8 cellular contexts compared by ENCODE assay signal in the genomic region with DNA sequence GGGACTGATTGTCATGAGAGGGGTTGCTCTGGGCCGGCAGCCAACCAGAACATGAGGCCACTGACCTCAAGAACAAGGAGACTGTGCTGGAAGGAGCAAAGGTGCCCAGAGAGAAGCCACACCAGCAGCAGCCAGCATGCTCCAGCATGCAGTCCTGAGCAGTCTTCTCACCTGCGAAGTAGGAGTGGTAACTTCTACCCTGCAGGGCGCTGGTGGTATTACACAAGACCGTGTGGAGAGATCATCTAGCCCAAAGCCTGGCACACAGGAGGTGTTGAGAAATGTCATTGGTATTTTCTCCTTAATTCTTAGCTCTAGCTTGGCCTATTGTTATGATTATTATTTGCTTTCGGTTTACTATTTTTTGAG.
DNase-seq lines count a peak whose midpoint lies in the region; ATAC-seq and TF ChIP-seq lines count a peak whose summit lies in the region.

No MANE protein-coding gene starts in this region.

- H3K36me3 ChIP-seq in brain microvascular endothelial cell (replicated peaks), result no peaks in the 10 kb centered on the region

- peaks cover 2% of the 10 kb centered on the region for H3K4me1 Mint-ChIP-seq in CD14-positive monocyte

- intact Hi-C loops in CD14-positive monocyte (cut with micrococcal nuclease), result no loop called here

- H3K36me3 Mint-ChIP-seq in CD14-positive monocyte, result no peaks in the 10 kb centered on the region

- no peaks in the 10 kb centered on the region for H3K9me3 Mint-ChIP-seq in CD14-positive monocyte

- peak; percentile 50 for TF ChIP-seq CTCF in CD14-positive monocyte (IDR thresholded peaks at IDR 0.05)
- peak; percentile 54 for TF ChIP-seq CTCF in brain microvascular endothelial cell (IDR thresholded peaks at IDR 0.05; ENCODE audit: low read depth, low read length, missing control alignments)

- DNase-seq in CD14-positive monocyte (ENCODE audit: low spot score) (no peak), brain microvascular endothelial cell (no peak), NCI-H226 (no peak), T-helper 1 cell (no peak)
- peak; percentile 30 for DNase-seq in stimulated activated naive CD8-positive, alpha-beta T cell treated with anti-CD3 and anti-CD28 coated beads, Interleukin-15, Interleukin-2, amounts not matched to agents 100 U/mL and 50 U/mL, for 24 hours

- ATAC-seq in GM19023 (IDR thresholded peaks at IDR 0.05; ENCODE audit: unreplicated experiment) (peak; percentile 85), HG03378 (IDR thresholded peaks at IDR 0.05; ENCODE audit: unreplicated experiment) (peak; percentile 93), HG03025 (IDR thresholded peaks at IDR 0.05; ENCODE audit: low FRiP score, unreplicated experiment) (no peak)
- no peak for ATAC-seq in stimulated activated naive CD8-positive, alpha-beta T cell treated with anti-CD3 and anti-CD28 coated beads, Interleukin-15, Interleukin-2, amounts not matched to agents 100 U/mL and 50 U/mL, for 24 hours

- no peak overlapping the region for H3K4me3 Mint-ChIP-seq in CD14-positive monocyte

- H3K4me3 ChIP-seq in brain microvascular endothelial cell (ENCODE audit: low read depth, low read length), result no peak overlapping the region

- peaks cover 0 to 9% (median 4%) of the 10 kb centered on the region in 3 donors for H3K27me3 Mint-ChIP-seq in CD14-positive monocyte (ENCODE audit: low read depth in 3 of 3)

- H3K27me3 ChIP-seq in brain microvascular endothelial cell (replicated peaks), result no peaks in the 10 kb centered on the region

- in situ Hi-C loops in brain microvascular endothelial cell (cut with HindIII; ENCODE audit: low pct_ligation_motif_present, low sequenced_read_pairs), result no loop called here

- no peak overlapping the region for H3K27ac ChIP-seq in brain microvascular endothelial cell

- H3K27ac Mint-ChIP-seq in CD14-positive monocyte, result no peak overlapping the region

Comparison
In these comparisons a context has a peak if more than half of its experiments do, and no peak if none do; other contexts are left out.
1. ATAC-seq: peak in GM19023 (single experiment) and HG03378 (single experiment); none in stimulated activated naive CD8-positive, alpha-beta T cell treated with anti-CD3 and anti-CD28 coated beads, Interleukin-15, Interleukin-2, amounts not matched to agents 100 U/mL and 50 U/mL, for 24 hours (single experiment) and HG03025 (single experiment).